8 cellular contexts compared by ENCODE assay signal in the genomic region with DNA sequence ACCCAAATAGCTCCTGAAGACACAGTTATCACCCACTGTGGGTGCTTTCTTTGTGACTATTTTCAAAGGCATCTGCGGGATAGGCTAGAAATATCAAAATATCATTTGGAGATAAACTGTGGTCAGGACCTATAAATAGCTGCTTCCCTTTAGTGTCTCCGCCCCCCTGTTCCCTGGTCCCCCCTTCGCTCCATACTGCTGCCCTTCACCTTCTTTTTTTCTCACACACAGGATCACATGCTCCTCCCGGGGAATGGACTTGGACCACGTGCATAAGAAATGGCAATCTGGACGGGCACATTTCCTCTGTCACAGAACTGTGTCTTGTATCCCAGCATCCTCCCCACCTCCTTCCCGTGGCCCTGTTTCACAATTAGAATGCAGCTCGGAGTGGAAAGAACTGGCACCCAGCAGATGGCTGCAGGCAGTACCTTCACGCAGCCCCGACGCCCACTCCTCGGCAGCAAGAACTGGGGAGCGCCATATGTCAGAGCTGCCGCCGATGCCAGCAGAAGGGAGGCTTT.
DNase-seq lines count a peak whose midpoint lies in the region; ATAC-seq and TF ChIP-seq lines count a peak whose summit lies in the region.

No MANE protein-coding gene starts in this region.

- peaks cover 27% of the 10 kb centered on the region for H3K27me3 Mint-ChIP-seq in activated CD4-positive, alpha-beta T cell treated with anti-CD3 and anti-CD28 coated beads, Interleukin-2, amount 10 ng/mL, durations not matched to agents 24 days and 14 days
- peaks cover 13% of the 10 kb centered on the region for H3K27me3 Mint-ChIP-seq in activated CD4-positive, alpha-beta T cell treated with anti-CD3 and anti-CD28 coated beads, Interleukin-2, amount 10 ng/mL, durations not matched to agents 7 days and 5 days
- H3K27me3 Mint-ChIP-seq in activated B cell treated with CpG ODN at 0.5 μM for 24 hours = peaks cover 19% of the 10 kb centered on the region

- no peak for TF ChIP-seq CTCF in activated B cell treated with CpG ODN at 0.5 μM for 24 hours (IDR thresholded peaks at IDR 0.05)
- no peak for TF ChIP-seq CTCF in left ventricle myocardium inferior (IDR thresholded peaks at IDR 0.05; ENCODE audit: borderline replicate concordance)

- peaks cover 12% of the 10 kb centered on the region for H3K27me3 ChIP-seq in left ventricle myocardium inferior (ENCODE audit: low read depth)

- no peak for DNase-seq in activated CD4-positive, alpha-beta T cell treated with anti-CD3 and anti-CD28 coated beads, Interleukin-2, amount 10 ng/mL, durations not matched to agents 24 days and 14 days
- no peak for DNase-seq in activated CD4-positive, alpha-beta T cell treated with anti-CD3 and anti-CD28 coated beads, Interleukin-2, amount 10 ng/mL, durations not matched to agents 7 days and 5 days
- DNase-seq in activated B cell treated with CpG ODN at 0.5 μM for 24 hours = no peak
- no peak for DNase-seq in left ventricle myocardium inferior
- peak; percentile 72 for DNase-seq in superior temporal gyrus (ENCODE audit: extremely low spot score)
- no peak for DNase-seq in COLO668 (lab: John Stamatoyannopoulos, UW; ENCODE audit: unreplicated experiment)
- DNase-seq in SW 1271 (lab: John Stamatoyannopoulos, UW) = no peak

- H3K4me3 ChIP-seq in left ventricle myocardium inferior = peak overlapping the region; percentile 51

- H3K27ac ChIP-seq in left ventricle myocardium inferior (replicated peaks) = peak overlapping the region; percentile 50

- intact Hi-C loops in activated CD4-positive, alpha-beta T cell treated with anti-CD3 and anti-CD28 coated beads, Interleukin-2, amount 10 ng/mL, durations not matched to agents 24 days and 14 days (cut with micrococcal nuclease) = loop anchor here (10.0 kb wide), 1 partner anchor 454 kb away; a partner anchor contains a TSS
- intact Hi-C loops in activated B cell treated with CpG ODN at 0.5 μM for 24 hours (cut with micrococcal nuclease) = no loop called here
- intact Hi-C loops in left ventricle myocardium inferior (cut with micrococcal nuclease) = loop anchor here (10.0 kb wide), 2 partner anchors 124 to 324 kb away; no protein-coding TSS in a partner anchor

- peak overlapping the region; percentile 50 for H3K4me3 Mint-ChIP-seq in activated CD4-positive, alpha-beta T cell treated with anti-CD3 and anti-CD28 coated beads, Interleukin-2, amount 10 ng/mL, durations not matched to agents 24 days and 14 days
- no peak overlapping the region for H3K4me3 Mint-ChIP-seq in activated CD4-positive, alpha-beta T cell treated with anti-CD3 and anti-CD28 coated beads, Interleukin-2, amount 10 ng/mL, durations not matched to agents 7 days and 5 days
- peak overlapping the region; percentile 69 for H3K4me3 Mint-ChIP-seq in activated B cell treated with CpG ODN at 0.5 μM for 24 hours

- H3K4me1 ChIP-seq in left ventricle myocardium inferior = peaks cover 18% of the 10 kb centered on the region

- CTCF ChIA-PET in activated CD4-positive, alpha-beta T cell treated with anti-CD3 and anti-CD28 coated beads, Interleukin-2, amount 10 ng/mL, durations not matched to agents 7 days and 5 days (lab: Charles Lee) = interaction anchor here (0.9 to 2.2 kb wide), 7 partner anchors 13 to 316 kb away, joined by 3 to 6 read pairs (median 4); no protein-coding TSS in a partner anchor
- CTCF ChIA-PET in activated B cell treated with CpG ODN at 0.5 μM for 24 hours (lab: Charles Lee) = interaction anchor here (1.1 to 2.2 kb wide), 3 partner anchors 13 to 618 kb away, joined by 3 to 8 read pairs (median 7); no protein-coding TSS in a partner anchor

- ATAC-seq in activated B cell treated with CpG ODN at 0.5 μM for 24 hours (ENCODE audit: low read depth) (no peak), GM18505 (IDR thresholded peaks at IDR 0.05; ENCODE audit: unreplicated experiment) (no peak)

- no peaks in the 10 kb centered on the region for H3K9me3 Mint-ChIP-seq in activated CD4-positive, alpha-beta T cell treated with anti-CD3 and anti-CD28 coated beads, Interleukin-2, amount 10 ng/mL, durations not matched to agents 24 days and 14 days
- no peaks in the 10 kb centered on the region for H3K9me3 Mint-ChIP-seq in activated CD4-positive, alpha-beta T cell treated with anti-CD3 and anti-CD28 coated beads, Interleukin-2, amount 10 ng/mL, durations not matched to agents 7 days and 5 days
- H3K9me3 Mint-ChIP-seq in activated B cell treated with CpG ODN at 0.5 μM for 24 hours = no peaks in the 10 kb centered on the region

- peak overlapping the region; percentile 64 for H3K27ac Mint-ChIP-seq in activated CD4-positive, alpha-beta T cell treated with anti-CD3 and anti-CD28 coated beads, Interleukin-2, amount 10 ng/mL, durations not matched to agents 24 days and 14 days
- no peak overlapping the region for H3K27ac Mint-ChIP-seq in activated CD4-positive, alpha-beta T cell treated with anti-CD3 and anti-CD28 coated beads, Interleukin-2, amount 10 ng/mL, durations not matched to agents 7 days and 5 days
- H3K27ac Mint-ChIP-seq in activated B cell treated with CpG ODN at 0.5 μM for 24 hours = no peak overlapping the region

- no peak for TF ChIP-seq POLR2A in GM18505 (IDR thresholded peaks at IDR 0.05; ENCODE audit: borderline replicate concordance, extremely low read depth, insufficient read depth, insufficient read length)

- no peaks in the 10 kb centered on the region for H3K9me3 ChIP-seq in left ventricle myocardium inferior (replicated peaks)

- H3K4me1 Mint-ChIP-seq in activated CD4-positive, alpha-beta T cell treated with anti-CD3 and anti-CD28 coated beads, Interleukin-2, amount 10 ng/mL, durations not matched to agents 24 days and 14 days = peaks cover 3% of the 10 kb centered on the region
- H3K4me1 Mint-ChIP-seq in activated CD4-positive, alpha-beta T cell treated with anti-CD3 and anti-CD28 coated beads, Interleukin-2, amount 10 ng/mL, durations not matched to agents 7 days and 5 days = peaks cover 9% of the 10 kb centered on the region
- peaks cover 9% of the 10 kb centered on the region for H3K4me1 Mint-ChIP-seq in activated B cell treated with CpG ODN at 0.5 μM for 24 hours

- POLR2A ChIA-PET in activated CD4-positive, alpha-beta T cell treated with anti-CD3 and anti-CD28 coated beads, Interleukin-2, amount 10 ng/mL, durations not matched to agents 7 days and 5 days (lab: Charles Lee) = interaction anchor here (0.6 kb wide), 1 partner anchor 442 kb away, joined by 9 read pairs; no protein-coding TSS in a partner anchor
- POLR2A ChIA-PET in activated B cell treated with CpG ODN at 0.5 μM for 24 hours (lab: Charles Lee) = no interaction called here

- no peaks in the 10 kb centered on the region for H3K36me3 ChIP-seq in left ventricle myocardium inferior

- H3K36me3 Mint-ChIP-seq in activated CD4-positive, alpha-beta T cell treated with anti-CD3 and anti-CD28 coated beads, Interleukin-2, amount 10 ng/mL, durations not matched to agents 24 days and 14 days (ENCODE audit: low read depth) = no peaks in the 10 kb centered on the region
- no peaks in the 10 kb centered on the region for H3K36me3 Mint-ChIP-seq in activated CD4-positive, alpha-beta T cell treated with anti-CD3 and anti-CD28 coated beads, Interleukin-2, amount 10 ng/mL, durations not matched to agents 7 days and 5 days (ENCODE audit: low read depth)
- no peaks in the 10 kb centered on the region for H3K36me3 Mint-ChIP-seq in activated B cell treated with CpG ODN at 0.5 μM for 24 hours (ENCODE audit: low read depth)
